ENCODE assay signal across 13 cellular contexts in genomic region chr14:71163842-71164500, GRCh38.
DNase-seq lines count a peak whose midpoint lies in the region; ATAC-seq lines count a peak whose summit lies in the region.
"Had no signal": no experiment of that assay in that cellular context is flagged by ENCODE, and none has a peak within 500 bp of the region (broad histone marks: within the 10 kb centered on the region; RNA-seq: fewer than 3 reads in every experiment).

No MANE protein-coding gene starts in this region.

- peaks cover 7% of the 10 kb centered on the region for H3K27me3 Mint-ChIP-seq in stimulated activated memory B cell treated with anti-CD40 and anti-IgM and Interleukin-4, amounts not matched to agents 10 μg/mL and 1 μg/mL and 100 μg/mL, for 72 hours

- no peak overlapping the region for H3K4me3 Mint-ChIP-seq in stimulated activated memory B cell treated with anti-CD40 and anti-IgM and Interleukin-4, amounts not matched to agents 10 μg/mL and 1 μg/mL and 100 μg/mL, for 72 hours

- peak; percentile 5 for DNase-seq in NCI-H2107 treated with DMSO at 0.1 percent for 48 hours (lab: John Stamatoyannopoulos, UW; ENCODE audit: unreplicated experiment)
- DNase-seq in NCI-H2107 (lab: John Stamatoyannopoulos, UW): no peak
- DNase-seq in NCI-H69 (lab: John Stamatoyannopoulos, UW): peak; percentile 74
- DNase-seq in cerebellum (ENCODE audit: low spot score): peak; percentile 7
- no peak for DNase-seq in germinal center (ENCODE audit: low spot score)
- DNase-seq: activated CD4-positive, CD25-positive, alpha-beta regulatory T cell treated with anti-CD3 and anti-CD28 coated beads, Interleukin-2, amount 50 U/mL, for 72 hours; brain microvascular endothelial cell; cortex of kidney; NCI-H1930; stimulated activated CD4-positive, alpha-beta T cell treated with anti-CD3 and anti-CD28 coated beads, Interleukin-2, amount 100 ng/mL, for 48 hours had no signal

- no peak overlapping the region for H3K27ac Mint-ChIP-seq in stimulated activated memory B cell treated with anti-CD40 and anti-IgM and Interleukin-4, amounts not matched to agents 10 μg/mL and 1 μg/mL and 100 μg/mL, for 72 hours

- H3K4me1 Mint-ChIP-seq in stimulated activated memory B cell treated with anti-CD40 and anti-IgM and Interleukin-4, amounts not matched to agents 10 μg/mL and 1 μg/mL and 100 μg/mL, for 72 hours: peaks cover 18% of the 10 kb centered on the region

- ATAC-seq in stimulated activated memory B cell treated with anti-CD40 and anti-IgM and Interleukin-4, amounts not matched to agents 10 μg/mL and 1 μg/mL and 100 μg/mL, for 72 hours: peak; percentile 12
- ATAC-seq in HG02973 (IDR thresholded peaks at IDR 0.05; ENCODE audit: unreplicated experiment): no peak
- no peak for ATAC-seq in GM18498 (IDR thresholded peaks at IDR 0.05; ENCODE audit: unreplicated experiment)

- H3K9me3 Mint-ChIP-seq in stimulated activated memory B cell treated with anti-CD40 and anti-IgM and Interleukin-4, amounts not matched to agents 10 μg/mL and 1 μg/mL and 100 μg/mL, for 72 hours: no peaks in the 10 kb centered on the region

- H3K36me3 Mint-ChIP-seq in stimulated activated memory B cell treated with anti-CD40 and anti-IgM and Interleukin-4, amounts not matched to agents 10 μg/mL and 1 μg/mL and 100 μg/mL, for 72 hours: no peaks in the 10 kb centered on the region

Comparison
In these comparisons a context has a peak if more than half of its experiments do, and no peak if none do; other contexts are left out.
1. DNase-seq: peak in NCI-H2107 treated with DMSO at 0.1 percent for 48 hours (single experiment), NCI-H69 (single experiment) and cerebellum (single experiment); none in NCI-H2107 (single experiment) and germinal center (single experiment).